ENCODE assay signal across 26 cellular contexts in genomic region chr1:112253366-112253765, GRCh38.
"Had no signal": no experiment of that assay in that cellular context is flagged by ENCODE, and none has a peak within 500 bp of the region (broad histone marks: within the 10 kb centered on the region; RNA-seq: fewer than 3 reads in every experiment).

No MANE protein-coding gene starts in this region.

- H3K4me3 Mint-ChIP-seq: activated CD4-positive, alpha-beta T cell treated with anti-CD3 and anti-CD28 coated beads for 36 hours; activated CD8-positive, alpha-beta T cell treated with anti-CD3 and anti-CD28 coated beads for 36 hours; activated naive CD4-positive, alpha-beta T cell treated with anti-CD3 and anti-CD28 coated beads, Interleukin-2, amount 10 ng/mL, durations not matched to agents 7 days and 5 days; activated naive CD8-positive, alpha-beta T cell treated with anti-CD3 and anti-CD28 coated beads for 36 hours; activated T-cell treated with anti-CD3 and anti-CD28 coated beads, Interleukin-2, amount 50 U/mL, for 72 hours; T-cell had no signal

- ATAC-seq: activated CD4-positive, alpha-beta T cell treated with anti-CD3 and anti-CD28 coated beads for 36 hours; activated CD8-positive, alpha-beta T cell treated with anti-CD3 and anti-CD28 coated beads for 36 hours; activated T-cell treated with anti-CD3 and anti-CD28 coated beads, Interleukin-2, amount 50 U/mL, for 72 hours; Right ventricle myocardium inferior; T-cell had no signal

- H3K4me3 ChIP-seq: MG63, SK-N-MC had no signal

- H3K27ac Mint-ChIP-seq: activated CD4-positive, alpha-beta T cell treated with anti-CD3 and anti-CD28 coated beads for 36 hours; activated CD8-positive, alpha-beta T cell treated with anti-CD3 and anti-CD28 coated beads for 36 hours; activated naive CD4-positive, alpha-beta T cell treated with anti-CD3 and anti-CD28 coated beads, Interleukin-2, amount 10 ng/mL, durations not matched to agents 7 days and 5 days; activated T-cell treated with anti-CD3 and anti-CD28 coated beads, Interleukin-2, amount 50 U/mL, for 72 hours; activated T-helper 2 cell treated with anti-CD3 and anti-CD28 coated beads, Interferon-gamma antibody, Interleukin-2, Interleukin-4, amounts not matched to agents 10 μg/mL and 5 μg/mL and 100 μg/mL, durations not matched to agents 14 hours and 24 hours and 36 hours; T-cell had no signal

- DNase-seq: activated CD4-positive, alpha-beta T cell treated with anti-CD3 and anti-CD28 coated beads for 36 hours; activated CD8-positive, alpha-beta memory T cell treated with anti-CD3 and anti-CD28 coated beads, Interleukin-2, amount 50 U/mL, for 4 hours; activated CD8-positive, alpha-beta T cell treated with anti-CD3 and anti-CD28 coated beads for 36 hours; activated gamma-delta T cell treated with Interleukin-2 at 50 U/mL for 16 hours; activated naive CD4-positive, alpha-beta T cell treated with anti-CD3 and anti-CD28 coated beads, Interleukin-2, amount 10 ng/mL, durations not matched to agents 7 days and 5 days; activated naive CD8-positive, alpha-beta T cell treated with anti-CD3 and anti-CD28 coated beads for 36 hours; activated T-cell treated with anti-CD3 and anti-CD28 coated beads, Interleukin-2, amount 50 U/mL, for 72 hours; anterior cingulate cortex; central memory CD4-positive, alpha-beta T cell; KG1; MG63; MV-4-11; NCI-H1092 treated with DMSO at 0.1 percent for 48 hours; NCI-H1436; NCI-H187 treated with DMSO at 0.1 percent for 48 hours; NCI-H2081 treated with DMSO at 0.1 percent for 48 hours; NCI-H446; NCI-H524 treated with DMSO at 0.1 percent for 48 hours; NCI-H748 treated with DMSO at 0.1 percent for 48 hours; RPMI8226; T-cell; T-helper 2 cell had no signal

- H3K36me3 Mint-ChIP-seq: activated naive CD4-positive, alpha-beta T cell treated with anti-CD3 and anti-CD28 coated beads, Interleukin-2, amount 10 ng/mL, durations not matched to agents 7 days and 5 days; activated naive CD8-positive, alpha-beta T cell treated with anti-CD3 and anti-CD28 coated beads for 36 hours; T-cell had no signal

- H3K27me3 ChIP-seq: MG63 had no signal

- H3K27ac ChIP-seq: SK-N-MC, VCaP had no signal

- H3K36me3 ChIP-seq: MG63 had no signal

- H3K4me1 Mint-ChIP-seq: activated CD4-positive, alpha-beta T cell treated with anti-CD3 and anti-CD28 coated beads for 36 hours; activated naive CD4-positive, alpha-beta T cell treated with anti-CD3 and anti-CD28 coated beads, Interleukin-2, amount 10 ng/mL, durations not matched to agents 7 days and 5 days; activated naive CD8-positive, alpha-beta T cell treated with anti-CD3 and anti-CD28 coated beads for 36 hours; T-cell had no signal

- H3K9me3 Mint-ChIP-seq: activated CD8-positive, alpha-beta T cell treated with anti-CD3 and anti-CD28 coated beads for 36 hours; activated naive CD4-positive, alpha-beta T cell treated with anti-CD3 and anti-CD28 coated beads, Interleukin-2, amount 10 ng/mL, durations not matched to agents 7 days and 5 days; activated naive CD8-positive, alpha-beta T cell treated with anti-CD3 and anti-CD28 coated beads for 36 hours; activated T-cell treated with anti-CD3 and anti-CD28 coated beads, Interleukin-2, amount 50 U/mL, for 72 hours; activated T-helper 2 cell treated with anti-CD3 and anti-CD28 coated beads, Interferon-gamma antibody, Interleukin-2, Interleukin-4, amounts not matched to agents 10 μg/mL and 5 μg/mL and 100 μg/mL, durations not matched to agents 14 hours and 24 hours and 36 hours; T-cell had no signal
